ENCODE assay signal across 8 cellular contexts in the genomic region with DNA sequence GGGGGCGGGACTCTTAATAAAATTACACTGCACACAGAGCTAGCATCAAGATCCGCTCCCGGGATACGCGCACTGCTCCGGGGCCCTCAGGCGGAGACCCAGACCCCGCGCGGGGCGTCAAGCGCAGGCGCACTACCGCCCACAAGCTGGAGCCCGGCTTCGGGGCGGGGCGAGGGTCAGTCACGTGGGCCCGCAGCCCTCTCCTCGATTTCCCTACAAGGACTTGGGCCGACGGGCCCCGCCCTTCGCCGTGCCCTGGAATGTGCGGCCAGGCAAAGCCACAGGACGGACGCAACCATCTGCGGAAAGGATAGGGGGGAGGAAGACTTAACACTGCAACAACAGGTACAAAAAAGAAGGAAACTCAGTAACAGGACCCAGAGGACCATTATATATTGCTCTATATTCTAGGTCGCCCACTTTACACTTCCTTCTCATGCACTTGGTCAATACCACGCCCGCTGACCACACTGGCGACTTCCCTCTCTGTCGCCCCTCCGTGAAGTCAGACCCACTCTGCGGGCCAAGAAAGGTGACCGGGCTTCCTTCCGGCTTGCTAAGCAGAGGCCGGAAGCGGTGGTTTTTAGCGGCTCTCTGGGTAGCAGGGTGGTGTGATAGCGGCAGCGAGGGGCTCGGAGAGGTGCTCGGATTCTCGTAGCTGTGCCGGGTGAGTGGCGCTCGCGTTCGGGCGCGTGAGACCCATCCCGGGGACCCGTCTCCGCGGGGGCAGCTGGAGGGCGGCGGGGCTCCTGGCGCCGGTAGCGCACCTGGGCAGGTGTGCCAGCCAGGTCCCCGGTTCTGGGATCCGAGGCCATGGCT. TPM values are rescaled to one million over a fixed set of nuclear protein-coding genes. Genes with fewer than 3 reads are reported as not detected.
DNase-seq lines count a peak whose midpoint lies in the region; ATAC-seq lines count a peak whose summit lies in the region.

A gene (plus strand): TSS at position 559 of the 819 bp plus-strand sequence. CDS start 5,447 bp downstream, outside the sequence.

- H3K27me3 ChIP-seq in mononuclear cell (ENCODE audit: insufficient read depth, low read length) = no peaks in the 10 kb centered on the region

- DNase-seq in DMS 273 treated with DMSO at 0.1 percent for 48 hours (lab: John Stamatoyannopoulos, UW) (peak; percentile 88), OCI-M2 (lab: John Stamatoyannopoulos, UW; ENCODE audit: unreplicated experiment) (peak; percentile 97), activated T-cell treated with anti-CD3 and anti-CD28 coated beads for 4 hours (peak; percentile 84), epidermal melanocyte (ENCODE audit: insufficient read length, low spot score) (peak; percentile 66)
- peak; percentile 77 to 84 for DNase-seq in stimulated activated CD8-positive, alpha-beta memory T cell treated with anti-CD3 and anti-CD28 coated beads, Interleukin-4, amount 100 ng/mL, for 1 hour (ENCODE audit: low read depth in 2 of 2, low spot score in 1 of 2)

- H3K27ac Mint-ChIP-seq in IgD-negative memory B cell = peak within 1 kb of the TSS; percentile 79 to 99 (median 97)

- peaks cover 54% of the 10 kb centered on the region for H3K4me1 ChIP-seq in mononuclear cell (ENCODE audit: insufficient read depth, low read length)

- H3K4me1 Mint-ChIP-seq in IgD-negative memory B cell = peaks cover 37 to 42% (median 42%) of the 10 kb centered on the region in 3 donors

- H3K27me3 Mint-ChIP-seq in IgD-negative memory B cell = no peaks in the 10 kb centered on the region

- peak; percentile 79 for ATAC-seq in GM21529 (IDR thresholded peaks at IDR 0.05; ENCODE audit: unreplicated experiment)

- H3K9me3 Mint-ChIP-seq in IgD-negative memory B cell = no peaks in the 10 kb centered on the region

- peaks cover 3% of the 10 kb centered on the region for H3K36me3 Mint-ChIP-seq in IgD-negative memory B cell

- H3K9me3 ChIP-seq in mononuclear cell (ENCODE audit: low read depth, low read length) = no peaks in the 10 kb centered on the region

- peak within 1 kb of the TSS; percentile 91 for H3K4me3 ChIP-seq in mononuclear cell (ENCODE audit: low read length)

- H3K4me3 Mint-ChIP-seq in IgD-negative memory B cell = peak within 1 kb of the TSS; percentile 86 to 100 (median 98)

RNA-seq across cellular contexts. Expression of the gene that starts here (rescaled TPM):
- polyA plus RNA-seq in IgD-negative memory B cell = 1,599 TPM
- total RNA-seq in mononuclear cell = 475 TPM

Comparison
In these comparisons a context has a peak if more than half of its experiments do, and no peak if none do; other contexts are left out.
1. Peak in every context shown above with its lines: DNase-seq, ATAC-seq and H3K4me3 ChIP-seq.